In the genomic region with DNA sequence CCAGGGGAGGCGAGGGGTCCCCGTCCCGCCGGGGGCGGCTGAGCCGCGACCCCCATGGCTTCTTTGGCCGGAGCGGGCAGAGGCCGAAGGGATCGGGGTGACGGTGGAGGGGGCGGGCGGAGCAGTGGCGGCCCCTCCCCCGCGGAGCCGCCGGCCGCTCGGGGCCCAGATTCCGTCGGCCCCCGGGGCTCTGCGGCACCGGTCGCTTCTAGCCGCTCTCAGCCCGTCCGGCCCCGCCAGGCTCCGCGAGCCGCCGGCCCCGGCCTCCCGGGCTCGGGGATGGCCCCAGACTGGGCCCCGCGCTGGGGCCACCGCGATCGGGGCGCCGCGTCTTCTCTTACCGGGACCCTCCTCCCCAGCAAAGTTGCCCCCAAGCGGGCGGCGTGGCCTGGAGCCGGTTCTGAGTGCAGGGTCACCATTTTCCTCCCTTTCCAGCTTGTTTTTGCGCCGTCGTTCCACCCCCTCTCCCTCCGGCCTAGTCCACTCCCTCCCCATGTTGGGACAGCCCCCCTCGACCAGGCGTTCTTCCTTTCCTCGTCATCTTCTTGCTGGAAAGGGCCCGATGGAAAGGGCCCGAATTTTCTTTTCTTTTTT, we compare ENCODE assay signal across 8 cellular contexts. TPM values are rescaled to one million over a fixed set of nuclear protein-coding genes. Genes with fewer than 3 reads are reported as not detected.
DNase-seq lines count a peak whose midpoint lies in the region; ATAC-seq and TF ChIP-seq lines count a peak whose summit lies in the region.

No MANE protein-coding gene starts in this region.

- no peaks in the 10 kb centered on the region for H3K27me3 ChIP-seq in PC-3 (ENCODE audit: low read length)
- no peaks in the 10 kb centered on the region for H3K27me3 ChIP-seq in psoas muscle (ENCODE audit: insufficient read depth in 3 of 3, low read length in 2 of 3)

- H3K9me3 ChIP-seq in PC-3 (ENCODE audit: low read length), result no peaks in the 10 kb centered on the region
- no peaks in the 10 kb centered on the region for H3K9me3 ChIP-seq in psoas muscle

- H3K36me3 ChIP-seq in PC-3 (ENCODE audit: low read depth, low read length), result no peaks in the 10 kb centered on the region
- H3K36me3 ChIP-seq in psoas muscle (ENCODE audit: insufficient read depth in 1 of 2, low read depth in 1 of 2), result peaks cover 0 to 8% of the 10 kb centered on the region in 2 donors

- no TSS peak for BruUV-seq in PC-3 (replicated peaks; lab: Mats Ljungman, UMichigan)

- H3K27ac ChIP-seq in PC-3 (ENCODE audit: low read length), result peak overlapping the region; percentile 69
- H3K27ac ChIP-seq in psoas muscle, result peak overlapping the region; percentile 98

- peak; percentile 26 for ATAC-seq in HG02763 (IDR thresholded peaks at IDR 0.05; ENCODE audit: unreplicated experiment)
- ATAC-seq in PC-3, result peak; percentile 38
- ATAC-seq in psoas muscle, result peak; percentile 51 to 58 (median 57)

- no peak for TF ChIP-seq CTCF in PC-3 (conservative IDR thresholded peaks at IDR 0.05; ENCODE audit: low read depth, low read length)
- TF ChIP-seq CTCF in astrocyte of the cerebellum (IDR thresholded peaks at IDR 0.05; ENCODE audit: low read depth, low read length, missing control alignments), result no peak
- TF ChIP-seq CTCF in psoas muscle (IDR thresholded peaks at IDR 0.05), result no peak

- H2AFZ ChIP-seq in PC-3 (ENCODE audit: low read length), result peak overlapping the region; percentile 39; the same call in 1 of the 2 replicates

- H3K9ac ChIP-seq in PC-3 (ENCODE audit: low read length), result peak overlapping the region; percentile 93

- intact Hi-C loops in PC-3 (cut with micrococcal nuclease), result loop anchor here (5.0 kb wide), 1 partner anchor 99 kb away; no protein-coding TSS in a partner anchor
- intact Hi-C loops in psoas muscle (cut with DNase I), result loop anchor here (2.0 to 5.0 kb wide), 4 partner anchors 51 to 180 kb away; a partner anchor contains a TSS

- CTCF ChIA-PET in PC-3 (lab: Charles Lee), result interaction anchor here (1.0 kb wide), 1 partner anchor 171 kb away, joined by 5 read pairs; no protein-coding TSS in a partner anchor

- no peaks in the 10 kb centered on the region for H3F3A ChIP-seq in PC-3 (ENCODE audit: low read length, unreplicated experiment)

- H3K4me3 ChIP-seq in PC-3 (ENCODE audit: low read length) (peak overlapping the region; percentile 88), astrocyte of the cerebellum (ENCODE audit: low read depth, low read length) (peak overlapping the region; percentile 73), psoas muscle (peak overlapping the region; percentile 93)

- no peaks in the 10 kb centered on the region for H3K9me2 ChIP-seq in PC-3 (replicated peaks; ENCODE audit: low read length)

- peaks cover 23% of the 10 kb centered on the region for H3K4me1 ChIP-seq in PC-3 (ENCODE audit: insufficient read depth, low read length)
- H3K4me1 ChIP-seq in psoas muscle, result peaks cover 33% of the 10 kb centered on the region

- peaks cover 64% of the 10 kb centered on the region for H3K79me2 ChIP-seq in PC-3 (ENCODE audit: low read length)

- POLR2A ChIA-PET in PC-3 (lab: Charles Lee; ENCODE audit: unreplicated experiment), result interaction anchor here (0.6 to 0.7 kb wide), 2 partner anchors 148 to 188 kb away, joined by 4 to 5 read pairs; a partner anchor contains a TSS

- WGBS in psoas muscle, 3 donors, result 0 to 1% (median 1%) methylated on average over 20 to 60 of the region's 60 CpGs

- H3K4me2 ChIP-seq in PC-3 (ENCODE audit: low read length), result peak overlapping the region; percentile 96

- in situ Hi-C loops in astrocyte of the cerebellum (cut with HindIII; ENCODE audit: low sequenced_read_pairs), result no loop called here

- peaks cover 13% of the 10 kb centered on the region for H4K20me1 ChIP-seq in PC-3 (ENCODE audit: low read length)

- DNase-seq in NCI-H2171 treated with DMSO at 0.1 percent for 48 hours (lab: John Stamatoyannopoulos, UW) (peak; percentile 42), NCI-H2171 (lab: John Stamatoyannopoulos, UW) (no peak), PC-3 (peak; percentile 40), astrocyte of the cerebellum (ENCODE audit: low read depth) (no peak), hepatic stellate cell (ENCODE audit: low spot score) (peak; percentile 70), psoas muscle (peak; percentile 56 to 77), SHP77 treated with DMSO at 0.1 percent for 48 hours (lab: John Stamatoyannopoulos, UW) (no peak)

RNA-seq across cellular contexts. Expression of a gene that starts 0.8 kb away (rescaled TPM):
- total RNA-seq in PC-3 (2014; rRNA removed), result 11.4 and 14.3 TPM in 2 replicates
- 10 to 100 TPM; 18.8 to 27.9 (median 22.4) TPM for total RNA-seq in psoas muscle
- 1 to 10 TPM; 1.6 to 5.9 (median 2.0) TPM for polyA plus RNA-seq in psoas muscle

Comparison
In these comparisons a context has a peak if more than half of its experiments do, and no peak if none do; other contexts are left out.
1. DNase-seq: peak in NCI-H2171 treated with DMSO at 0.1 percent for 48 hours (single experiment), PC-3 (single experiment), hepatic stellate cell (single experiment) and psoas muscle (2 of 2); none in NCI-H2171 (single experiment), astrocyte of the cerebellum (single experiment) and SHP77 treated with DMSO at 0.1 percent for 48 hours (single experiment).
2. Peak in every context shown above with its lines, with median percentiles within 50 percentile points of each other: ATAC-seq and H3K4me3 ChIP-seq.